23 cellular contexts compared by ENCODE assay signal in genomic region chr10:125263551-125263950, GRCh38.
DNase-seq lines count a peak whose midpoint lies in the region; ATAC-seq and TF ChIP-seq lines count a peak whose summit lies in the region.
"Had no signal": no experiment of that assay in that cellular context is flagged by ENCODE, and none has a peak within 500 bp of the region (broad histone marks: within the 10 kb centered on the region; RNA-seq: fewer than 3 reads in every experiment).

No MANE protein-coding gene starts in this region.

- H3K36me3 Mint-ChIP-seq in MCF 10A (ENCODE audit: insufficient read depth, unreplicated experiment) = peaks cover 8% of the 10 kb centered on the region
- H3K36me3 Mint-ChIP-seq: activated naive CD8-positive, alpha-beta T cell treated with anti-CD3 and anti-CD28 coated beads for 36 hours; CD4-positive, alpha-beta memory T cell had no signal

- H3K27ac ChIP-seq in breast epithelium (no peak overlapping the region), Panc1 (ENCODE audit: low read length) (no peak overlapping the region), esophagus muscularis mucosa (replicated peaks in 1 of 4) (no peak overlapping the region)
- H3K27ac ChIP-seq: 22Rv1, neutrophil, thoracic aorta had no signal

- peak; percentile 79 for DNase-seq in MCF 10A (ENCODE audit: unreplicated experiment)
- no peak for DNase-seq in breast epithelium (ENCODE audit: low spot score in 2 of 2)
- DNase-seq in Panc1 (ENCODE audit: low read depth, low spot score) = peak; percentile 56
- no peak for DNase-seq in stimulated activated CD4-positive, alpha-beta T cell treated with anti-CD3 and anti-CD28 coated beads, Interleukin-4, amount 100 ng/mL, for 1 hour
- DNase-seq in cerebellar cortex (ENCODE audit: low spot score) = no peak
- DNase-seq in NCI-H748 (lab: John Stamatoyannopoulos, UW; ENCODE audit: unreplicated experiment) = no peak
- DNase-seq in esophagus muscularis mucosa (ENCODE audit: extremely low spot score) = no peak
- DNase-seq: activated CD4-positive, alpha-beta T cell treated with anti-CD3 and anti-CD28 coated beads for 36 hours; activated naive CD8-positive, alpha-beta T cell treated with anti-CD3 and anti-CD28 coated beads for 36 hours; CD4-positive, alpha-beta memory T cell; effector memory CD4-positive, alpha-beta T cell; foreskin fibroblast; GDM1; H9; NCI-H1092; NCI-H2171; stimulated activated CD4-positive, alpha-beta T cell treated with anti-CD3 and anti-CD28 coated beads, Interleukin-2, amount 100 ng/mL, for 48 hours had no signal

- no peak overlapping the region for H3K4me3 Mint-ChIP-seq in MCF 10A (ENCODE audit: unreplicated experiment)
- H3K4me3 Mint-ChIP-seq: activated CD4-positive, alpha-beta T cell treated with anti-CD3 and anti-CD28 coated beads for 36 hours; activated naive CD8-positive, alpha-beta T cell treated with anti-CD3 and anti-CD28 coated beads for 36 hours; CD4-positive, alpha-beta memory T cell; H9; T-helper 2 cell treated with Interferon-gamma antibody and Interleukin-4, amounts not matched to agents 5 μg/mL and 100 μg/mL, for 36 hours had no signal

- CTCF ChIA-PET in MCF 10A (lab: Yijun Ruan, JAX) = interaction anchor here (1.1 to 1.8 kb wide), 2 partner anchors 32 to 37 kb away, joined by 3 to 5 read pairs; no protein-coding TSS in a partner anchor
- CTCF ChIA-PET in Panc1 (lab: Charles Lee) = no interaction called here

- H3K9me3 ChIP-seq in breast epithelium (no peaks in the 10 kb centered on the region), Panc1 (ENCODE audit: control insufficient read depth, insufficient read depth, low read depth, low read length) (no peaks in the 10 kb centered on the region), esophagus muscularis mucosa (no peaks in the 10 kb centered on the region)
- H3K9me3 ChIP-seq: neutrophil, thoracic aorta had no signal

- POLR2A ChIA-PET in MCF 10A (lab: Yijun Ruan, JAX) (interaction anchor here (0.8 kb wide), 1 partner anchor 32 kb away, joined by 3 read pairs; no protein-coding TSS in a partner anchor), Panc1 (lab: Charles Lee) (no interaction called here)

- 70% methylated on average over 7 of the region's 7 CpGs for WGBS in esophagus muscularis mucosa

- H3K9me3 Mint-ChIP-seq in MCF 10A (ENCODE audit: unreplicated experiment) = no peaks in the 10 kb centered on the region
- H3K9me3 Mint-ChIP-seq: H9 had no signal

- TF ChIP-seq POLR2A in breast epithelium (IDR thresholded peaks at IDR 0.05) = no peak
- TF ChIP-seq POLR2A in esophagus muscularis mucosa (IDR thresholded peaks at IDR 0.05; ENCODE audit: low read depth) = no peak

- peaks cover 30% of the 10 kb centered on the region for H3K4me1 Mint-ChIP-seq in MCF 10A (ENCODE audit: insufficient read depth, unreplicated experiment)
- H3K4me1 Mint-ChIP-seq: activated CD4-positive, alpha-beta T cell treated with anti-CD3 and anti-CD28 coated beads for 36 hours; CD4-positive, alpha-beta memory T cell had no signal

- ATAC-seq in Panc1 (peak; percentile 73), esophagus mucosa (peak; percentile 68)
- ATAC-seq: activated CD4-positive, alpha-beta T cell treated with anti-CD3 and anti-CD28 coated beads for 36 hours; K562 had no signal

- H3K4me3 ChIP-seq in breast epithelium (no peak overlapping the region), Panc1 (ENCODE audit: low read depth in 2 of 2, low read length in 2 of 2) (no peak overlapping the region), esophagus muscularis mucosa (no peak overlapping the region)
- H3K4me3 ChIP-seq: K562, thoracic aorta had no signal

- no peaks in the 10 kb centered on the region for H3K27me3 ChIP-seq in breast epithelium
- H3K27me3 ChIP-seq in Panc1 (ENCODE audit: control insufficient read depth, insufficient read depth, low read length) = no peaks in the 10 kb centered on the region
- peaks cover 0 to 31% (median 0%) of the 10 kb centered on the region in 4 donors for H3K27me3 ChIP-seq in esophagus muscularis mucosa
- H3K27me3 ChIP-seq: neutrophil had no signal

- no peaks in the 10 kb centered on the region for H3K36me3 ChIP-seq in breast epithelium
- no peaks in the 10 kb centered on the region for H3K36me3 ChIP-seq in Panc1 (ENCODE audit: control insufficient read depth, insufficient read depth, low read length)
- H3K36me3 ChIP-seq in esophagus muscularis mucosa = no peaks in the 10 kb centered on the region
- H3K36me3 ChIP-seq: neutrophil, thoracic aorta had no signal

- BruUV-seq in MCF 10A (replicated peaks; lab: Mats Ljungman, UMichigan) (TSS peak; percentile 64), Panc1 (replicated peaks; lab: Mats Ljungman, UMichigan) (no TSS peak)

- TF ChIP-seq EP300 in esophagus muscularis mucosa (IDR thresholded peaks at IDR 0.05) = no peak

- TF ChIP-seq CTCF in MCF 10A (IDR thresholded peaks at IDR 0.05; ENCODE audit: unreplicated experiment) = no peak
- TF ChIP-seq CTCF in breast epithelium (IDR thresholded peaks at IDR 0.05) = no peak
- no peak for TF ChIP-seq CTCF in Panc1 (IDR thresholded peaks at IDR 0.05)
- no peak for TF ChIP-seq CTCF in esophagus muscularis mucosa (IDR thresholded peaks at IDR 0.05)

- intact Hi-C loops in MCF 10A (cut with micrococcal nuclease) (loop anchor here (2.0 kb wide), 1 partner anchor 63 kb away; no protein-coding TSS in a partner anchor), breast epithelium (cut with DNase I; ENCODE audit: low total_unique reads) (no loop called here), Panc1 (cut with micrococcal nuclease; ENCODE audit: unreplicated experiment) (no loop called here), esophagus muscularis mucosa (cut with DNase I) (no loop called here)

- no peak overlapping the region for H3K27ac Mint-ChIP-seq in MCF 10A (ENCODE audit: low read depth, unreplicated experiment)
- H3K27ac Mint-ChIP-seq: activated CD4-positive, alpha-beta T cell treated with anti-CD3 and anti-CD28 coated beads for 36 hours; activated naive CD8-positive, alpha-beta T cell treated with anti-CD3 and anti-CD28 coated beads for 36 hours; CD4-positive, alpha-beta memory T cell; T-helper 2 cell treated with Interferon-gamma antibody and Interleukin-4, amounts not matched to agents 5 μg/mL and 100 μg/mL, for 36 hours had no signal

- H3K4me1 ChIP-seq in breast epithelium (no peaks in the 10 kb centered on the region), Panc1 (ENCODE audit: control insufficient read depth, insufficient read depth, low read length) (peaks cover 8% of the 10 kb centered on the region; the same call in 1 of the 2 replicates), esophagus muscularis mucosa (no peaks in the 10 kb centered on the region)

- H3K27me3 Mint-ChIP-seq in MCF 10A (ENCODE audit: insufficient read depth, unreplicated experiment) = no peaks in the 10 kb centered on the region
- H3K27me3 Mint-ChIP-seq: activated CD4-positive, alpha-beta T cell treated with anti-CD3 and anti-CD28 coated beads for 36 hours had no signal

- in situ Hi-C loops in Panc1 (cut with HindIII; ENCODE audit: low pct_unique_long_range_greater_than_20kb, low sequenced_read_pairs) = no loop called here

Comparison
In these comparisons a context has a peak if more than half of its experiments do, and no peak if none do; other contexts are left out.
1. DNase-seq: peak in MCF 10A (single experiment) and Panc1 (single experiment); none in breast epithelium (0 of 2), stimulated activated CD4-positive, alpha-beta T cell treated with anti-CD3 and anti-CD28 coated beads, Interleukin-4, amount 100 ng/mL, for 1 hour (single experiment), cerebellar cortex (single experiment), NCI-H748 (single experiment) and esophagus muscularis mucosa (single experiment).